In genomic region chr18:48826806-48827205, GRCh38 we compare ENCODE assay signal across 11 cellular contexts.
DNase-seq lines count a peak whose midpoint lies in the region; ATAC-seq and TF ChIP-seq lines count a peak whose summit lies in the region.
"Had no signal": no experiment of that assay in that cellular context is flagged by ENCODE, and none has a peak within 500 bp of the region (broad histone marks: within the 10 kb centered on the region; RNA-seq: fewer than 3 reads in every experiment).

No MANE protein-coding gene starts in this region.

- peak overlapping the region; percentile 65 for H3K4me2 ChIP-seq in hepatocyte

- H3K4me3 ChIP-seq in Caco-2 (ENCODE audit: low read depth, low read length) = no peak overlapping the region
- no peak overlapping the region for H3K4me3 ChIP-seq in hepatocyte

- H3K4me3 Mint-ChIP-seq in Caco-2 (ENCODE audit: unreplicated experiment) = no peak overlapping the region
- H3K4me3 Mint-ChIP-seq: activated naive CD4-positive, alpha-beta T cell treated with anti-CD3 and anti-CD28 coated beads for 36 hours had no signal

- DNase-seq in Caco-2 = no peak
- peak; percentile 2 for DNase-seq in activated CD8-positive, alpha-beta memory T cell treated with anti-CD3 and anti-CD28 coated beads, Interleukin-2, amount 50 U/mL, for 4 hours
- DNase-seq in hepatocyte (ENCODE audit: low spot score) = no peak
- DNase-seq in posterior vena cava (ENCODE audit: low spot score) = peak; percentile 20
- DNase-seq in GM19240 (ENCODE audit: insufficient read length, low spot score) = no peak
- no peak for DNase-seq in DMS53 treated with DMSO at 0.1 percent for 48 hours (lab: John Stamatoyannopoulos, UW; ENCODE audit: unreplicated experiment)
- no peak for DNase-seq in HT-29 (ENCODE audit: low spot score)
- DNase-seq: activated CD4-positive, alpha-beta T cell treated with anti-CD3 and anti-CD28 coated beads, Interleukin-2, amount 50 U/mL, for 1 hour; activated naive CD4-positive, alpha-beta T cell treated with anti-CD3 and anti-CD28 coated beads for 36 hours; AML-193 had no signal

- H3K9me2 ChIP-seq in hepatocyte (replicated peaks; ENCODE audit: insufficient read depth) = no peaks in the 10 kb centered on the region

- no TSS peak for BruUV-seq in Caco-2 (replicated peaks; lab: Mats Ljungman, UMichigan)

- H3K27ac ChIP-seq in hepatocyte = peak overlapping the region; percentile 91

- H3K9me3 Mint-ChIP-seq in Caco-2 (ENCODE audit: unreplicated experiment) = no peaks in the 10 kb centered on the region
- H3K9me3 Mint-ChIP-seq: activated naive CD4-positive, alpha-beta T cell treated with anti-CD3 and anti-CD28 coated beads for 36 hours had no signal

- H2AFZ ChIP-seq in hepatocyte = no peak overlapping the region

- POLR2A ChIA-PET in Caco-2 (lab: Charles Lee) = no interaction called here

- H3K36me3 ChIP-seq in Caco-2 (ENCODE audit: control insufficient read depth, insufficient read depth, low read length) = no peaks in the 10 kb centered on the region
- no peaks in the 10 kb centered on the region for H3K36me3 ChIP-seq in hepatocyte (replicated peaks; ENCODE audit: insufficient read depth, low read depth)

- H3K9me3 ChIP-seq in Caco-2 (no peaks in the 10 kb centered on the region), hepatocyte (ENCODE audit: low read depth) (peaks cover 7% of the 10 kb centered on the region)

- peak overlapping the region; percentile 45 for H3K27ac Mint-ChIP-seq in Caco-2 (ENCODE audit: unreplicated experiment)
- H3K27ac Mint-ChIP-seq: activated naive CD4-positive, alpha-beta T cell treated with anti-CD3 and anti-CD28 coated beads for 36 hours had no signal

- CTCF ChIA-PET in Caco-2 (lab: Charles Lee) = no interaction called here

- TF ChIP-seq CTCF in Caco-2 (IDR thresholded peaks at IDR 0.05; ENCODE audit: insufficient read depth in 1 of 2, low read depth in 1 of 2, low read length in 1 of 2, severe bottlenecking in 1 of 2, unreplicated experiment in 1 of 2) = no peak
- TF ChIP-seq CTCF in hepatocyte (IDR thresholded peaks at IDR 0.05; ENCODE audit: poor library complexity) = no peak

- no peaks in the 10 kb centered on the region for H3K27me3 ChIP-seq in Caco-2 (replicated peaks; ENCODE audit: control insufficient read depth, insufficient read depth, low read length)
- H3K27me3 ChIP-seq in hepatocyte = no peaks in the 10 kb centered on the region

- H3K4me1 ChIP-seq in Caco-2 = peaks cover 9% of the 10 kb centered on the region; the same call in 1 of the 2 replicates
- H3K4me1 ChIP-seq in hepatocyte (ENCODE audit: insufficient read depth) = peaks cover 57% of the 10 kb centered on the region

- H3K27me3 Mint-ChIP-seq in Caco-2 (ENCODE audit: insufficient read depth, unreplicated experiment) = no peaks in the 10 kb centered on the region

- intact Hi-C loops in Caco-2 (cut with micrococcal nuclease; ENCODE audit: unreplicated experiment) (no loop called here), posterior vena cava (cut with DNase I) (loop anchor here in 1 of 2 donors (5.0 kb wide), 1 partner anchor 100 kb away; no protein-coding TSS in a partner anchor)

- ATAC-seq in HG03460 (IDR thresholded peaks at IDR 0.05; ENCODE audit: unreplicated experiment) = no peak

- 83% methylated on average over 8 of the region's 8 CpGs for WGBS in hepatocyte (ENCODE audit: low lambda C conversion rate, missing lambda C conversion rate)

- H4K20me1 ChIP-seq in hepatocyte (ENCODE audit: insufficient read depth, poor library complexity, severe bottlenecking) = no peaks in the 10 kb centered on the region

- H3K79me2 ChIP-seq in hepatocyte = peaks cover 13% of the 10 kb centered on the region

- H3K36me3 Mint-ChIP-seq in Caco-2 (ENCODE audit: insufficient read depth, unreplicated experiment) = no peaks in the 10 kb centered on the region

- H3K4me1 Mint-ChIP-seq in Caco-2 (ENCODE audit: low read depth, unreplicated experiment) = peaks cover 19% of the 10 kb centered on the region

Comparison
In these comparisons a context has a peak if more than half of its experiments do, and no peak if none do; other contexts are left out.
1. DNase-seq: peak in activated CD8-positive, alpha-beta memory T cell treated with anti-CD3 and anti-CD28 coated beads, Interleukin-2, amount 50 U/mL, for 4 hours (single experiment) and posterior vena cava (single experiment); none in Caco-2 (0 of 2), hepatocyte (single experiment), GM19240 (single experiment), DMS53 treated with DMSO at 0.1 percent for 48 hours (single experiment) and HT-29 (single experiment).